1 cellular context compared by ENCODE assay signal in the genomic region with DNA sequence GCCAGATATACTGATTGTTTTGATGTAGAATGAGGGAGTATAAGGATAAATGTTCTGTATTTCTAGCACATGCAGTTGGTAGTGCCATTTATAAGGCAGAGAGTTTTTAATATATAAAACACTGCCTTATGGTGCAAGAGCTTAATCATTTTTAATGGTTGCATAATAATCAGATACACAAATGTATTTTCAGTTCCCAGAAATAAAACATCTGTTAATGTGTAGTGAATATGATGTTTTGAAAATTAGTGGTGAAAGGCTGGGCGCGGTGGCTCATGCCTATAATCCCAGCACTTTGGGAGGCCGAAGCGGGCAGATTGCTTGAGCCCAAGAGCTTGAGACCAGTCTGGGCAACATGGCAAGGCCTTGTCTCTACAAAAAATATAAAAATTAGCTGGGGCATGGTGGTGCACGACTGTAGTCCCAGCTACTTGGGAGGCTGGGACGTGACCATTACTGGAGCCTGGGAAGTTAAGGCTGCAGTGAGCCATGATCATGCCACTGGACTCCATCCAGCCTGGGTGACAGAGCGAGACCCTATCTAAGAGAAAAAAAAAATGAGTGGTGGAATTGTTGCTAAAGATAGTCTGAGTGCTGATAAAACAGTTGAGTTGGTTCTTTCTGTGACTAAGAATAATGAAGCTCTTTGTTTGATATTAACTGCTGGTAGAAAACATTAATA.
TF ChIP-seq lines count a peak whose summit lies in the region.

No MANE protein-coding gene starts in this region.

TF ChIP-seq in K562, 482 proteins besides CTCF, POLR2A, EP300 and RAD21 (continued from another document and continues in another):
- TF ChIP-seq ZNF124 (CRISPR knock-in tag; IDR thresholded peaks at IDR 0.05) (no peak), NFIC (IDR thresholded peaks at IDR 0.05) (peak; percentile 96), KHSRP (IDR thresholded peaks at IDR 0.05) (no peak), ADNP (tag; IDR thresholded peaks at IDR 0.05) (no peak), NR2C2 (CRISPR knock-in tag; IDR thresholded peaks at IDR 0.05) (no peak), NR2C2 (tag; IDR thresholded peaks at IDR 0.05) (no peak), PHB2 (IDR thresholded peaks at IDR 0.05; ENCODE audit: low read depth) (no peak), ZNF184 (CRISPR knock-in tag; IDR thresholded peaks at IDR 0.05) (no peak), ZNF232 (CRISPR knock-in tag; IDR thresholded peaks at IDR 0.05) (no peak), ZNF76 (CRISPR knock-in tag; IDR thresholded peaks at IDR 0.05; ENCODE audit: borderline replicate concordance) (no peak), KDM2B (CRISPR knock-in tag; IDR thresholded peaks at IDR 0.05) (no peak), NR3C1 (CRISPR knock-in tag; IDR thresholded peaks at IDR 0.05) (no peak), CXXC5 (CRISPR knock-in tag; IDR thresholded peaks at IDR 0.05) (0 out of 2 replicates have a peak, but pooled peaks have one; percentile 10), TARDBP (IDR thresholded peaks at IDR 0.05) (no peak), CHD1 (IDR thresholded peaks at IDR 0.05; ENCODE audit: low read length) (no peak), BCOR (IDR thresholded peaks at IDR 0.05) (no peak), ZNF212 (CRISPR knock-in tag; IDR thresholded peaks at IDR 0.05) (no peak), JUND (IDR thresholded peaks at IDR 0.05; ENCODE audit: borderline replicate concordance, low read depth, low read length) (peak; percentile 42; the same call in 1 of the 2 replicates), JUND (tag; IDR thresholded peaks at IDR 0.05; ENCODE audit: borderline replicate concordance, low read depth, low read length) (peak; percentile 41; the same call in 2 of the 3 replicates), HNRNPH1 (optimal IDR thresholded peaks at IDR 0.05; ENCODE audit: low read depth, low read length) (no peak), HDAC2 (IDR thresholded peaks at IDR 0.05) (0 out of 2 replicates have a peak, but pooled peaks have one; percentile 35), TRIM28 (IDR thresholded peaks at IDR 0.05) (no peak), FOXJ2 (tag; IDR thresholded peaks at IDR 0.05) (no peak), PTTG1 (tag; IDR thresholded peaks at IDR 0.05; ENCODE audit: low read depth) (no peak), ZNF785 (CRISPR knock-in tag; IDR thresholded peaks at IDR 0.05) (no peak), ZNF668 (CRISPR knock-in tag; IDR thresholded peaks at IDR 0.05) (no peak), TRIM24 (IDR thresholded peaks at IDR 0.05) (peak; percentile 25 to 56; a peak in 1 of 4 replicates), MBD2 (IDR thresholded peaks at IDR 0.05; ENCODE audit: borderline replicate concordance, low read depth) (no peak), DDX20 (tag; IDR thresholded peaks at IDR 0.05; ENCODE audit: low read depth) (no peak), ZNF384 (IDR thresholded peaks at IDR 0.05; ENCODE audit: low read depth, low read length) (peak; percentile 96), DNMT1 (IDR thresholded peaks at IDR 0.05) (no peak)
- TF ChIP-seq, protein P1, sequence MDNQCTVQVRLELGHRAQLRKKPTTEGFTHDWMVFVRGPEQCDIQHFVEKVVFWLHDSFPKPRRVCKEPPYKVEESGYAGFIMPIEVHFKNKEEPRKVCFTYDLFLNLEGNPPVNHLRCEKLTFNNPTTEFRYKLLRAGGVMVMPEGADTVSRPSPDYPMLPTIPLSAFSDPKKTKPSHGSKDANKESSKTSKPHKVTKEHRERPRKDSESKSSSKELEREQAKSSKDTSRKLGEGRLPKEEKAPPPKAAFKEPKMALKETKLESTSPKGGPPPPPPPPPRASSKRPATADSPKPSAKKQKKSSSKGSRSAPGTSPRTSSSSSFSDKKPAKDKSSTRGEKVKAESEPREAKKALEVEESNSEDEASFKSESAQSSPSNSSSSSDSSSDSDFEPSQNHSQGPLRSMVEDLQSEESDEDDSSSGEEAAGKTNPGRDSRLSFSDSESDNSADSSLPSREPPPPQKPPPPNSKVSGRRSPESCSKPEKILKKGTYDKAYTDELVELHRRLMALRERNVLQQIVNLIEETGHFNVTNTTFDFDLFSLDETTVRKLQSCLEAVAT (IDR thresholded peaks at IDR 0.05), result 0 out of 4 replicates have a peak, but pooled peaks have one; percentile 16 to 40
- TF ChIP-seq, protein P2, sequence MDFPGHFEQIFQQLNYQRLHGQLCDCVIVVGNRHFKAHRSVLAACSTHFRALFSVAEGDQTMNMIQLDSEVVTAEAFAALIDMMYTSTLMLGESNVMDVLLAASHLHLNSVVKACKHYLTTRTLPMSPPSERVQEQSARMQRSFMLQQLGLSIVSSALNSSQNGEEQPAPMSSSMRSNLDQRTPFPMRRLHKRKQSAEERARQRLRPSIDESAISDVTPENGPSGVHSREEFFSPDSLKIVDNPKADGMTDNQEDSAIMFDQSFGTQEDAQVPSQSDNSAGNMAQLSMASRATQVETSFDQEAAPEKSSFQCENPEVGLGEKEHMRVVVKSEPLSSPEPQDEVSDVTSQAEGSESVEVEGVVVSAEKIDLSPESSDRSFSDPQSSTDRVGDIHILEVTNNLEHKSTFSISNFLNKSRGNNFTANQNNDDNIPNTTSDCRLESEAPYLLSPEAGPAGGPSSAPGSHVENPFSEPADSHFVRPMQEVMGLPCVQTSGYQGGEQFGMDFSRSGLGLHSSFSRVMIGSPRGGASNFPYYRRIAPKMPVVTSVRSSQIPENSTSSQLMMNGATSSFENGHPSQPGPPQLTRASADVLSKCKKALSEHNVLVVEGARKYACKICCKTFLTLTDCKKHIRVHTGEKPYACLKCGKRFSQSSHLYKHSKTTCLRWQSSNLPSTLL (IDR thresholded peaks at IDR 0.05), result no peak
- TF ChIP-seq, protein P3, sequence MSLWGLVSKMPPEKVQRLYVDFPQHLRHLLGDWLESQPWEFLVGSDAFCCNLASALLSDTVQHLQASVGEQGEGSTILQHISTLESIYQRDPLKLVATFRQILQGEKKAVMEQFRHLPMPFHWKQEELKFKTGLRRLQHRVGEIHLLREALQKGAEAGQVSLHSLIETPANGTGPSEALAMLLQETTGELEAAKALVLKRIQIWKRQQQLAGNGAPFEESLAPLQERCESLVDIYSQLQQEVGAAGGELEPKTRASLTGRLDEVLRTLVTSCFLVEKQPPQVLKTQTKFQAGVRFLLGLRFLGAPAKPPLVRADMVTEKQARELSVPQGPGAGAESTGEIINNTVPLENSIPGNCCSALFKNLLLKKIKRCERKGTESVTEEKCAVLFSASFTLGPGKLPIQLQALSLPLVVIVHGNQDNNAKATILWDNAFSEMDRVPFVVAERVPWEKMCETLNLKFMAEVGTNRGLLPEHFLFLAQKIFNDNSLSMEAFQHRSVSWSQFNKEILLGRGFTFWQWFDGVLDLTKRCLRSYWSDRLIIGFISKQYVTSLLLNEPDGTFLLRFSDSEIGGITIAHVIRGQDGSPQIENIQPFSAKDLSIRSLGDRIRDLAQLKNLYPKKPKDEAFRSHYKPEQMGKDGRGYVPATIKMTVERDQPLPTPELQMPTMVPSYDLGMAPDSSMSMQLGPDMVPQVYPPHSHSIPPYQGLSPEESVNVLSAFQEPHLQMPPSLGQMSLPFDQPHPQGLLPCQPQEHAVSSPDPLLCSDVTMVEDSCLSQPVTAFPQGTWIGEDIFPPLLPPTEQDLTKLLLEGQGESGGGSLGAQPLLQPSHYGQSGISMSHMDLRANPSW (CRISPR knock-in tag; IDR thresholded peaks at IDR 0.05), result no peak
- TF ChIP-seq, protein P4, sequence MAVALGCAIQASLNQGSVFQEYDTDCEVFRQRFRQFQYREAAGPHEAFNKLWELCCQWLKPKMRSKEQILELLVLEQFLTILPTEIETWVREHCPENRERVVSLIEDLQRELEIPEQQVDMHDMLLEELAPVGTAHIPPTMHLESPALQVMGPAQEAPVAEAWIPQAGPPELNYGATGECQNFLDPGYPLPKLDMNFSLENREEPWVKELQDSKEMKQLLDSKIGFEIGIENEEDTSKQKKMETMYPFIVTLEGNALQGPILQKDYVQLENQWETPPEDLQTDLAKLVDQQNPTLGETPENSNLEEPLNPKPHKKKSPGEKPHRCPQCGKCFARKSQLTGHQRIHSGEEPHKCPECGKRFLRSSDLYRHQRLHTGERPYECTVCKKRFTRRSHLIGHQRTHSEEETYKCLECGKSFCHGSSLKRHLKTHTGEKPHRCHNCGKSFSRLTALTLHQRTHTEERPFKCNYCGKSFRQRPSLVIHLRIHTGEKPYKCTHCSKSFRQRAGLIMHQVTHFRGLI (CRISPR knock-in tag; IDR thresholded peaks at IDR 0.05), result no peak
- TF ChIP-seq, protein P5, sequence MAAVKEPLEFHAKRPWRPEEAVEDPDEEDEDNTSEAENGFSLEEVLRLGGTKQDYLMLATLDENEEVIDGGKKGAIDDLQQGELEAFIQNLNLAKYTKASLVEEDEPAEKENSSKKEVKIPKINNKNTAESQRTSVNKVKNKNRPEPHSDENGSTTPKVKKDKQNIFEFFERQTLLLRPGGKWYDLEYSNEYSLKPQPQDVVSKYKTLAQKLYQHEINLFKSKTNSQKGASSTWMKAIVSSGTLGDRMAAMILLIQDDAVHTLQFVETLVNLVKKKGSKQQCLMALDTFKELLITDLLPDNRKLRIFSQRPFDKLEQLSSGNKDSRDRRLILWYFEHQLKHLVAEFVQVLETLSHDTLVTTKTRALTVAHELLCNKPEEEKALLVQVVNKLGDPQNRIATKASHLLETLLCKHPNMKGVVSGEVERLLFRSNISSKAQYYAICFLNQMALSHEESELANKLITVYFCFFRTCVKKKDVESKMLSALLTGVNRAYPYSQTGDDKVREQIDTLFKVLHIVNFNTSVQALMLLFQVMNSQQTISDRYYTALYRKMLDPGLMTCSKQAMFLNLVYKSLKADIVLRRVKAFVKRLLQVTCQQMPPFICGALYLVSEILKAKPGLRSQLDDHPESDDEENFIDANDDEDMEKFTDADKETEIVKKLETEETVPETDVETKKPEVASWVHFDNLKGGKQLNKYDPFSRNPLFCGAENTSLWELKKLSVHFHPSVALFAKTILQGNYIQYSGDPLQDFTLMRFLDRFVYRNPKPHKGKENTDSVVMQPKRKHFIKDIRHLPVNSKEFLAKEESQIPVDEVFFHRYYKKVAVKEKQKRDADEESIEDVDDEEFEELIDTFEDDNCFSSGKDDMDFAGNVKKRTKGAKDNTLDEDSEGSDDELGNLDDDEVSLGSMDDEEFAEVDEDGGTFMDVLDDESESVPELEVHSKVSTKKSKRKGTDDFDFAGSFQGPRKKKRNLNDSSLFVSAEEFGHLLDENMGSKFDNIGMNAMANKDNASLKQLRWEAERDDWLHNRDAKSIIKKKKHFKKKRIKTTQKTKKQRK (IDR thresholded peaks at IDR 0.05; ENCODE audit: borderline replicate concordance, low read depth, low read length), result no peak
- TF ChIP-seq, protein P6, sequence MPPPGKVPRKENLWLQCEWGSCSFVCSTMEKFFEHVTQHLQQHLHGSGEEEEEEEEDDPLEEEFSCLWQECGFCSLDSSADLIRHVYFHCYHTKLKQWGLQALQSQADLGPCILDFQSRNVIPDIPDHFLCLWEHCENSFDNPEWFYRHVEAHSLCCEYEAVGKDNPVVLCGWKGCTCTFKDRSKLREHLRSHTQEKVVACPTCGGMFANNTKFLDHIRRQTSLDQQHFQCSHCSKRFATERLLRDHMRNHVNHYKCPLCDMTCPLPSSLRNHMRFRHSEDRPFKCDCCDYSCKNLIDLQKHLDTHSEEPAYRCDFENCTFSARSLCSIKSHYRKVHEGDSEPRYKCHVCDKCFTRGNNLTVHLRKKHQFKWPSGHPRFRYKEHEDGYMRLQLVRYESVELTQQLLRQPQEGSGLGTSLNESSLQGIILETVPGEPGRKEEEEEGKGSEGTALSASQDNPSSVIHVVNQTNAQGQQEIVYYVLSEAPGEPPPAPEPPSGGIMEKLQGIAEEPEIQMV (tag; conservative IDR thresholded peaks at IDR 0.05; ENCODE audit: low read depth), result no peak
- TF ChIP-seq, protein P7, sequence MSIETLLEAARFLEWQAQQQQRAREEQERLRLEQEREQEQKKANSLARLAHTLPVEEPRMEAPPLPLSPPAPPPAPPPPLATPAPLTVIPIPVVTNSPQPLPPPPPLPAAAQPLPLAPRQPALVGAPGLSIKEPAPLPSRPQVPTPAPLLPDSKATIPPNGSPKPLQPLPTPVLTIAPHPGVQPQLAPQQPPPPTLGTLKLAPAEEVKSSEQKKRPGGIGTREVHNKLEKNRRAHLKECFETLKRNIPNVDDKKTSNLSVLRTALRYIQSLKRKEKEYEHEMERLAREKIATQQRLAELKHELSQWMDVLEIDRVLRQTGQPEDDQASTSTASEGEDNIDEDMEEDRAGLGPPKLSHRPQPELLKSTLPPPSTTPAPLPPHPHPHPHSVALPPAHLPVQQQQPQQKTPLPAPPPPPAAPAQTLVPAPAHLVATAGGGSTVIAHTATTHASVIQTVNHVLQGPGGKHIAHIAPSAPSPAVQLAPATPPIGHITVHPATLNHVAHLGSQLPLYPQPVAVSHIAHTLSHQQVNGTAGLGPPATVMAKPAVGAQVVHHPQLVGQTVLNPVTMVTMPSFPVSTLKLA (conservative IDR thresholded peaks at IDR 0.05), result no peak
